39 cellular contexts compared by ENCODE assay signal in genomic region chr1:39352881-39353280, GRCh38.
DNase-seq lines count a peak whose midpoint lies in the region; ATAC-seq, FAIRE-seq and TF ChIP-seq lines count a peak whose summit lies in the region.
"Had no signal": no experiment of that assay in that cellular context is flagged by ENCODE, and none has a peak within 500 bp of the region (broad histone marks: within the 10 kb centered on the region; RNA-seq: fewer than 3 reads in every experiment).

No MANE protein-coding gene starts in this region.

- H3K4me2 ChIP-seq in GM23338, result no peak overlapping the region
- H3K4me2 ChIP-seq: hepatocyte, KMS-11, smooth muscle cell had no signal

- no peaks in the 10 kb centered on the region for H3K27me3 Mint-ChIP-seq in activated T-cell treated with anti-CD3 and anti-CD28 coated beads, Interleukin-2, amount 50 U/mL, for 24 hours
- no peaks in the 10 kb centered on the region for H3K27me3 Mint-ChIP-seq in activated T-cell treated with anti-CD3 and anti-CD28 coated beads, Interleukin-2, amount 50 U/mL, for 72 hours (ENCODE audit: low read depth)
- H3K27me3 Mint-ChIP-seq in GM23338 (ENCODE audit: insufficient read depth, low read depth, poor library complexity), result peaks cover 8% of the 10 kb centered on the region
- H3K27me3 Mint-ChIP-seq: CD4-positive, CD25-positive, alpha-beta regulatory T cell had no signal

- H3K4me1 ChIP-seq in GM23338 (ENCODE audit: insufficient read depth), result no peaks in the 10 kb centered on the region
- H3K4me1 ChIP-seq: esophagus squamous epithelium, lower lobe of right lung, pancreas, right atrium auricular region, suprapubic skin had no signal

- H3F3A ChIP-seq in GM23338 (replicated peaks; ENCODE audit: low read depth), result no peaks in the 10 kb centered on the region

- peak overlapping the region; percentile 77 for H3K27ac Mint-ChIP-seq in activated T-cell treated with anti-CD3 and anti-CD28 coated beads, Interleukin-2, amount 50 U/mL, for 24 hours
- H3K27ac Mint-ChIP-seq in activated T-cell treated with anti-CD3 and anti-CD28 coated beads, Interleukin-2, amount 50 U/mL, for 72 hours, result no peak overlapping the region
- H3K27ac Mint-ChIP-seq in GM23338, result no peak overlapping the region
- H3K27ac Mint-ChIP-seq: activated CD8-positive, alpha-beta T cell treated with anti-CD3 and anti-CD28 coated beads, Interleukin-2, amount 10 ng/mL, durations not matched to agents 7 days and 5 days had no signal

- H3K79me2 ChIP-seq in GM23338 (replicated peaks; ENCODE audit: insufficient read depth), result no peaks in the 10 kb centered on the region
- H3K79me2 ChIP-seq: hepatocyte had no signal

- no peaks in the 10 kb centered on the region for H3K27me3 ChIP-seq in GM23338 (ENCODE audit: insufficient read depth)
- no peaks in the 10 kb centered on the region for H3K27me3 ChIP-seq in bronchial epithelial cell (ENCODE audit: control insufficient read depth, insufficient read depth, low read length)
- H3K27me3 ChIP-seq: dorsolateral prefrontal cortex, esophagus squamous epithelium, gastroesophageal sphincter, hepatocyte, pancreas, right atrium auricular region, suprapubic skin had no signal

- no peaks in the 10 kb centered on the region for H3K9me3 Mint-ChIP-seq in activated T-cell treated with anti-CD3 and anti-CD28 coated beads, Interleukin-2, amount 50 U/mL, for 24 hours
- H3K9me3 Mint-ChIP-seq in activated T-cell treated with anti-CD3 and anti-CD28 coated beads, Interleukin-2, amount 50 U/mL, for 72 hours, result no peaks in the 10 kb centered on the region
- no peaks in the 10 kb centered on the region for H3K9me3 Mint-ChIP-seq in GM23338
- H3K9me3 Mint-ChIP-seq: brain; CD4-positive, CD25-positive, alpha-beta regulatory T cell had no signal

- H3K36me3 ChIP-seq in GM23338 (ENCODE audit: insufficient read depth), result peaks cover 95% of the 10 kb centered on the region
- peaks cover 40% of the 10 kb centered on the region for H3K36me3 ChIP-seq in bronchial epithelial cell (ENCODE audit: control insufficient read depth, insufficient read depth, low read length)

- H3K4me3 Mint-ChIP-seq in activated T-cell treated with anti-CD3 and anti-CD28 coated beads, Interleukin-2, amount 50 U/mL, for 24 hours, result no peak overlapping the region
- H3K4me3 Mint-ChIP-seq in activated T-cell treated with anti-CD3 and anti-CD28 coated beads, Interleukin-2, amount 50 U/mL, for 72 hours, result no peak overlapping the region
- no peak overlapping the region for H3K4me3 Mint-ChIP-seq in GM23338
- H3K4me3 Mint-ChIP-seq: activated CD8-positive, alpha-beta T cell treated with anti-CD3 and anti-CD28 coated beads, Interleukin-2, amount 10 ng/mL, durations not matched to agents 7 days and 5 days; brain; CD4-positive, CD25-positive, alpha-beta regulatory T cell had no signal

- no peak overlapping the region for H2AFZ ChIP-seq in GM23338
- H2AFZ ChIP-seq: hepatocyte had no signal

- H4K20me1 ChIP-seq in GM23338 (replicated peaks; ENCODE audit: insufficient read depth), result peaks cover 7% of the 10 kb centered on the region; the same call in 1 of the 2 replicates

- H3K36me3 Mint-ChIP-seq in activated T-cell treated with anti-CD3 and anti-CD28 coated beads, Interleukin-2, amount 50 U/mL, for 24 hours (ENCODE audit: low read depth), result peaks cover 95% of the 10 kb centered on the region
- H3K36me3 Mint-ChIP-seq in activated T-cell treated with anti-CD3 and anti-CD28 coated beads, Interleukin-2, amount 50 U/mL, for 72 hours (ENCODE audit: insufficient read depth in 2 of 2), result peaks cover 11 to 28% of the 10 kb centered on the region in 2 donors
- peaks cover 80% of the 10 kb centered on the region for H3K36me3 Mint-ChIP-seq in GM23338 (ENCODE audit: low read depth)

- H3K4me3 ChIP-seq in GM23338, result no peak overlapping the region
- H3K4me3 ChIP-seq in bronchial epithelial cell (ENCODE audit: low read depth, low read length), result no peak overlapping the region
- H3K4me3 ChIP-seq: dorsolateral prefrontal cortex, esophagus squamous epithelium, gastroesophageal sphincter, hepatocyte, lower lobe of right lung, pancreas, right atrium auricular region, smooth muscle cell, suprapubic skin had no signal

- no peaks in the 10 kb centered on the region for H3K9me2 ChIP-seq in GM23338 (ENCODE audit: insufficient read depth)

- peaks cover 2% of the 10 kb centered on the region for H3K4me1 Mint-ChIP-seq in activated T-cell treated with anti-CD3 and anti-CD28 coated beads, Interleukin-2, amount 50 U/mL, for 24 hours (ENCODE audit: low read depth)
- H3K4me1 Mint-ChIP-seq in activated T-cell treated with anti-CD3 and anti-CD28 coated beads, Interleukin-2, amount 50 U/mL, for 72 hours (ENCODE audit: low read depth), result no peaks in the 10 kb centered on the region
- no peaks in the 10 kb centered on the region for H3K4me1 Mint-ChIP-seq in GM23338
- H3K4me1 Mint-ChIP-seq: brain had no signal

- TF ChIP-seq CTCF in GM23338 (conservative IDR thresholded peaks at IDR 0.05; ENCODE audit: low read depth in 2 of 2) (no peak), bronchial epithelial cell (IDR thresholded peaks at IDR 0.05; ENCODE audit: insufficient read depth, low read length, severe bottlenecking) (no peak)

- DNase-seq in activated T-cell treated with anti-CD3 and anti-CD28 coated beads, Interleukin-2, amount 50 U/mL, for 24 hours, result no peak
- DNase-seq in activated T-cell treated with anti-CD3 and anti-CD28 coated beads, Interleukin-2, amount 50 U/mL, for 72 hours, result no peak
- DNase-seq in GM23338 (ENCODE audit: low spot score) (no peak), bronchial epithelial cell (ENCODE audit: low read depth) (no peak), myocyte (ENCODE audit: low read depth) (peak; percentile 17), COR-L47 (lab: John Stamatoyannopoulos, UW) (no peak), NCI-H446 treated with DMSO at 0.1 percent for 48 hours (lab: John Stamatoyannopoulos, UW) (no peak), NCI-H226 (no peak)
- DNase-seq: 8988T; activated CD4-positive, alpha-beta T cell treated with anti-CD3 and anti-CD28 coated beads for 4 hours; activated CD8-positive, alpha-beta T cell treated with anti-CD3 and anti-CD28 coated beads, Interleukin-2, amount 10 ng/mL, durations not matched to agents 7 days and 5 days; activated effector memory CD4-positive, alpha-beta T cell treated with anti-CD3 and anti-CD28 coated beads, Interleukin-2, amount 50 U/mL, for 16 hours; AML-193; amniotic stem cell; CD4-positive, CD25-positive, alpha-beta regulatory T cell; cerebellar nuclear complex; DND-41; dorsolateral prefrontal cortex; esophagus squamous epithelium; lower lobe of right lung; MM.1S; NCI-H1417 treated with DMSO at 0.1 percent for 48 hours; NCI-H2081 treated with DMSO at 0.1 percent for 48 hours; NCI-H774; pancreas; SIG-M5; stimulated activated naive CD4-positive, alpha-beta T cell treated with Interleukin-2 at 50 U/mL for 16 hours; T1000 had no signal

- peak; percentile 73 for FAIRE-seq in bronchial epithelial cell (lab: Jason Lieb, UNC)
- FAIRE-seq: GM18507, GM19239, H54, pancreas had no signal

- 0 out of 2 replicates have a peak overlapping the region, but pooled peaks have one; percentile 45 for H3K27ac ChIP-seq in GM23338 (ENCODE audit: low read depth)
- H3K27ac ChIP-seq: hepatocyte, KMS-11, lower lobe of right lung, pancreas, right atrium auricular region, suprapubic skin, VCaP had no signal

- ATAC-seq in activated T-cell treated with anti-CD3 and anti-CD28 coated beads, Interleukin-2, amount 50 U/mL, for 72 hours (replicated peaks in 1 of 2), result no peak
- ATAC-seq in GM23338, result no peak
- ATAC-seq: activated CD8-positive, alpha-beta T cell treated with anti-CD3 and anti-CD28 coated beads, Interleukin-2, amount 10 ng/mL, durations not matched to agents 7 days and 5 days; gastroesophageal sphincter; lower lobe of right lung; pancreas had no signal

TF ChIP-seq in GM23338, 12 proteins besides CTCF, POLR2A, EP300 and RAD21 (continues in another document):
- TF ChIP-seq EZH2phosphoT487 (IDR thresholded peaks at IDR 0.05; ENCODE audit: unreplicated experiment) (no peak), ETS1 (IDR thresholded peaks at IDR 0.05) (no peak)
